ENCODE assay signal across 22 cellular contexts in the genomic region with DNA sequence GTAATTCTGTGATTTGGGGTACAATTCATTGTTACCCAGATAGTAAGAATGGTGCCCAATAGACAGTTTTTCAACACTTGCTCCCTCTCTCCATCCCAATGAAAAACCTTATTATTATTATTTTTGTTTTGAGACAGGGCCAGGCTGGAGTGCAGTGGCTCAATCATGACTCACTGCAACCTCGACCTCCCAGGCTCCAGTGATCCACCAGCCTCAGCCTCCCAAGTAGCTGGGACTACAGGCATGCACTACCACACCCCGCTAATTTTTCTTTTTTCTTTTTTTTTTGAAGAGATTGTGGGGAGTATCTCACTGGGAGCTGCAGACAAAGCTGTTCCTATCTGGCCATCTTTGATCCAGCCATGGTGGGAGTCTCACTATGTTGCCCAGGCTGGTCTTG.
"Had no signal": no experiment of that assay in that cellular context is flagged by ENCODE, and none has a peak within 500 bp of the region (broad histone marks: within the 10 kb centered on the region; RNA-seq: fewer than 3 reads in every experiment).

No MANE protein-coding gene starts in this region.

- H3K36me3 Mint-ChIP-seq: activated naive CD8-positive, alpha-beta T cell treated with anti-CD3 and anti-CD28 coated beads for 36 hours; stimulated activated effector memory CD8-positive, alpha-beta T cell treated with anti-CD3 and anti-CD28 coated beads, Interleukin-12 subunit alpha, Interleukin-12 subunit beta, amount 100 ng/mL, for 72 hours had no signal

- H3K27me3 ChIP-seq: pancreas, right lobe of liver had no signal

- ATAC-seq: activated CD4-positive, alpha-beta T cell treated with anti-CD3 and anti-CD28 coated beads for 36 hours; left cardiac atrium; pancreas; right lobe of liver; stimulated activated effector memory CD8-positive, alpha-beta T cell treated with anti-CD3 and anti-CD28 coated beads, Interleukin-12 subunit alpha, Interleukin-12 subunit beta, amount 100 ng/mL, for 72 hours; stimulated activated naive CD8-positive, alpha-beta T cell treated with anti-CD3 and anti-CD28 coated beads, Interleukin-15, amount 100 ng/mL, for 72 hours had no signal

- H3K4me1 ChIP-seq: right lobe of liver, tibial artery had no signal

- H3K27ac ChIP-seq: pancreas, right lobe of liver, skin epidermis, tibial artery had no signal

- H3K4me3 ChIP-seq: pancreas, right lobe of liver, skin epidermis, tibial artery had no signal

- H3K27ac Mint-ChIP-seq: activated B cell treated with CpG ODN at 0.5 μM for 24 hours; activated CD4-positive, alpha-beta T cell treated with anti-CD3 and anti-CD28 coated beads for 36 hours; activated naive CD8-positive, alpha-beta T cell treated with anti-CD3 and anti-CD28 coated beads for 36 hours; nephron progenitor cell; stimulated activated effector memory CD8-positive, alpha-beta T cell treated with anti-CD3 and anti-CD28 coated beads, Interleukin-12 subunit alpha, Interleukin-12 subunit beta, amount 100 ng/mL, for 72 hours; stimulated activated naive CD8-positive, alpha-beta T cell treated with anti-CD3 and anti-CD28 coated beads, Interleukin-15, amount 100 ng/mL, for 72 hours had no signal

- H3K9me3 Mint-ChIP-seq: activated B cell treated with CpG ODN at 0.5 μM for 24 hours; activated naive CD8-positive, alpha-beta T cell treated with anti-CD3 and anti-CD28 coated beads for 36 hours; nephron progenitor cell; stimulated activated effector memory CD8-positive, alpha-beta T cell treated with anti-CD3 and anti-CD28 coated beads, Interleukin-12 subunit alpha, Interleukin-12 subunit beta, amount 100 ng/mL, for 72 hours; stimulated activated naive CD8-positive, alpha-beta T cell treated with anti-CD3 and anti-CD28 coated beads, Interleukin-15, amount 100 ng/mL, for 72 hours had no signal

- H3K4me1 Mint-ChIP-seq: activated B cell treated with CpG ODN at 0.5 μM for 24 hours; stimulated activated naive CD8-positive, alpha-beta T cell treated with anti-CD3 and anti-CD28 coated beads, Interleukin-15, amount 100 ng/mL, for 72 hours had no signal

- H3K4me3 Mint-ChIP-seq: activated B cell treated with CpG ODN at 0.5 μM for 24 hours; activated CD4-positive, alpha-beta T cell treated with anti-CD3 and anti-CD28 coated beads for 36 hours; activated naive CD8-positive, alpha-beta T cell treated with anti-CD3 and anti-CD28 coated beads for 36 hours; nephron progenitor cell; stimulated activated effector memory CD8-positive, alpha-beta T cell treated with anti-CD3 and anti-CD28 coated beads, Interleukin-12 subunit alpha, Interleukin-12 subunit beta, amount 100 ng/mL, for 72 hours; stimulated activated naive CD8-positive, alpha-beta T cell treated with anti-CD3 and anti-CD28 coated beads, Interleukin-15, amount 100 ng/mL, for 72 hours had no signal

- H3K36me3 ChIP-seq: pancreas, right lobe of liver, tibial artery had no signal

- FAIRE-seq: frontal cortex, pancreas had no signal

- H3K9me3 ChIP-seq: pancreas, right lobe of liver, tibial artery had no signal

- DNase-seq: activated B cell treated with CpG ODN at 0.5 μM for 24 hours; activated CD4-positive, alpha-beta T cell treated with anti-CD3 and anti-CD28 coated beads for 36 hours; activated CD4-positive, alpha-beta T cell treated with anti-CD3 and anti-CD28 coated beads, Interleukin-2, amount 50 U/mL, for 4 hours; activated naive CD4-positive, alpha-beta T cell treated with Interleukin-2 at 50 U/mL for 16 hours; activated naive CD8-positive, alpha-beta T cell treated with anti-CD3 and anti-CD28 coated beads for 36 hours; activated T-cell treated with anti-CD3 and anti-CD28 coated beads, Interleukin-2, amount 50 U/mL, for 48 hours; cortex of kidney; erythroblast; glutamatergic neuron; hypothalamus; left cardiac atrium; mesenchymal stem cell; nephron progenitor cell; pancreas; right lobe of liver; stimulated activated CD4-positive, alpha-beta T cell treated with anti-CD3 and anti-CD28 coated beads, Interleukin-1b, Interleukin-23, amount 100 ng/mL, for 48 hours; stimulated activated naive CD8-positive, alpha-beta T cell treated with anti-CD3 and anti-CD28 coated beads, Interleukin-15, amount 100 ng/mL, for 72 hours; T-helper 1 cell; tibial artery had no signal
